19 cellular contexts compared by ENCODE assay signal in genomic region chr9:91062281-91062680, GRCh38.
"Had no signal": no experiment of that assay in that cellular context is flagged by ENCODE, and none has a peak within 500 bp of the region (broad histone marks: within the 10 kb centered on the region; RNA-seq: fewer than 3 reads in every experiment).

No MANE protein-coding gene starts in this region.

- H3K9me3 Mint-ChIP-seq: activated naive CD4-positive, alpha-beta T cell treated with anti-CD3 and anti-CD28 coated beads for 36 hours; naive thymus-derived CD8-positive, alpha-beta T cell; stimulated activated memory B cell treated with anti-CD40 and anti-IgM and Interleukin-4, amounts not matched to agents 10 μg/mL and 1 μg/mL and 100 μg/mL, for 72 hours; T-helper 2 cell treated with Interferon-gamma antibody and Interleukin-4, amounts not matched to agents 5 μg/mL and 100 μg/mL, for 36 hours had no signal

- H3K27me3 Mint-ChIP-seq: activated CD4-positive, alpha-beta memory T cell treated with anti-CD3 and anti-CD28 coated beads, Interleukin-2, amount 10 ng/mL, durations not matched to agents 7 days and 5 days had no signal

- H3K9me3 ChIP-seq: colonic mucosa, lower lobe of right lung, mucosa of descending colon, neutrophil, tibial nerve had no signal

- H3K4me1 Mint-ChIP-seq: naive thymus-derived CD8-positive, alpha-beta T cell had no signal

- H3K27ac ChIP-seq: cardiac muscle cell, neutrophil had no signal

- DNase-seq: activated CD4-positive, alpha-beta memory T cell treated with anti-CD3 and anti-CD28 coated beads, Interleukin-2, amount 10 ng/mL, durations not matched to agents 7 days and 5 days; activated CD4-positive, alpha-beta T cell treated with anti-CD3 and anti-CD28 coated beads for 1 hour; activated CD8-positive, alpha-beta memory T cell treated with anti-CD3 and anti-CD28 coated beads, Interleukin-2, amount 50 U/mL, for 4 hours; activated naive CD4-positive, alpha-beta T cell treated with anti-CD3 and anti-CD28 coated beads for 36 hours; colonic mucosa; effector CD4-positive, alpha-beta T cell; kidney glomerular epithelial cell; lower lobe of right lung; mucosa of descending colon; naive thymus-derived CD8-positive, alpha-beta T cell; right cardiac atrium; stimulated activated CD4-positive, alpha-beta T cell treated with anti-CD3 and anti-CD28 coated beads, Interleukin-1b, Interleukin-23, amount 100 ng/mL, for 48 hours; SW 1271 had no signal

- H3K36me3 Mint-ChIP-seq: naive thymus-derived CD8-positive, alpha-beta T cell; stimulated activated memory B cell treated with anti-CD40 and anti-IgM and Interleukin-4, amounts not matched to agents 10 μg/mL and 1 μg/mL and 100 μg/mL, for 72 hours had no signal

- H3K36me3 ChIP-seq: cardiac muscle cell, colonic mucosa, lower lobe of right lung, neutrophil, tibial nerve had no signal

- H3K27ac Mint-ChIP-seq: activated CD4-positive, alpha-beta memory T cell treated with anti-CD3 and anti-CD28 coated beads, Interleukin-2, amount 10 ng/mL, durations not matched to agents 7 days and 5 days; activated naive CD4-positive, alpha-beta T cell treated with anti-CD3 and anti-CD28 coated beads for 36 hours; naive thymus-derived CD8-positive, alpha-beta T cell; T-helper 2 cell treated with Interferon-gamma antibody and Interleukin-4, amounts not matched to agents 5 μg/mL and 100 μg/mL, for 36 hours had no signal

- H3K4me2 ChIP-seq: hepatocyte had no signal

- H3K4me3 ChIP-seq: cardiac muscle cell, colonic mucosa, hepatocyte, lower lobe of right lung, mucosa of descending colon, tibial nerve had no signal

- H3K4me1 ChIP-seq: colonic mucosa had no signal

- H3K4me3 Mint-ChIP-seq: activated CD4-positive, alpha-beta memory T cell treated with anti-CD3 and anti-CD28 coated beads, Interleukin-2, amount 10 ng/mL, durations not matched to agents 7 days and 5 days; activated naive CD4-positive, alpha-beta T cell treated with anti-CD3 and anti-CD28 coated beads for 36 hours; naive thymus-derived CD8-positive, alpha-beta T cell; stimulated activated memory B cell treated with anti-CD40 and anti-IgM and Interleukin-4, amounts not matched to agents 10 μg/mL and 1 μg/mL and 100 μg/mL, for 72 hours; T-helper 2 cell treated with Interferon-gamma antibody and Interleukin-4, amounts not matched to agents 5 μg/mL and 100 μg/mL, for 36 hours had no signal

- H2AFZ ChIP-seq: hepatocyte had no signal

- H3K27me3 ChIP-seq: cardiac muscle cell, colonic mucosa, hepatocyte, neutrophil, tibial nerve had no signal
